ENCODE assay signal across 34 cellular contexts in the genomic region with DNA sequence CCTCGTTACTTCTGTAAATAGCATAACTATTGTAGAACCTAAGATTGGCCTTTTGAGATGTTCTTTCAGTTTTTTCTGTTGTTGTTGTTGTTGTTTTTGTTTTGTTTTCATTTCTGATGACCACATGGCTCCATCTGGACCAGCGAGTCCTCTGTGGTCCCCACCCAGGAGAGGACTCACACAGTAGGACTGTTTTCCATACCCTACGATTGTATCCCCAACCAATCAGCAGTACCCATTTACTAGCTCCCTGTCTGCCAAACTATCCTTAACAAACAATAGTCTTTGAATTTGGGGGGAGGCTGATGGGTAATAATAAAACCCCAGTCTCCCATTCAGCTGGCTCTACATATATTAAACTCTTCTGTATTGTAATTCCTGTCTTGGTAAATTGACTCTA.
"Had no signal": no experiment of that assay in that cellular context is flagged by ENCODE, and none has a peak within 500 bp of the region (broad histone marks: within the 10 kb centered on the region; RNA-seq: fewer than 3 reads in every experiment).

No MANE protein-coding gene starts in this region.

- DNase-seq: Karpas-422, Kasumi-1, MG63, MM.1S, MV-4-11, NCI-H1048, NCI-H1092, NCI-H1092 treated with DMSO at 0.1 percent for 48 hours, NCI-H1105, NCI-H1105 treated with DMSO at 0.1 percent for 48 hours, NCI-H1417, NCI-H1417 treated with DMSO at 0.1 percent for 48 hours, NCI-H1436, NCI-H1436 treated with DMSO at 0.1 percent for 48 hours, NCI-H146, NCI-H1694, NCI-H1694 treated with DMSO at 0.1 percent for 48 hours, NCI-H187, NCI-H187 treated with DMSO at 0.1 percent for 48 hours, NCI-H1930, NCI-H2029, NCI-H2029 treated with DMSO at 0.1 percent for 48 hours, NCI-H2081, NCI-H2081 treated with DMSO at 0.1 percent for 48 hours, NCI-H2107, NCI-H2171, NCI-H2171 treated with DMSO at 0.1 percent for 48 hours, NCI-H2227 treated with DMSO at 0.1 percent for 48 hours, NCI-H226, NCI-H345, NCI-H446, NCI-H446 treated with DMSO at 0.1 percent for 48 hours, NCI-H510A, NCI-H510A treated with DMSO at 0.1 percent for 48 hours had no signal

- H3K9me3 ChIP-seq: MG63 had no signal

- H3K4me3 ChIP-seq: MG63 had no signal

- H3K36me3 ChIP-seq: MG63 had no signal

- H3K27me3 ChIP-seq: MG63 had no signal
